ENCODE assay signal across 8 cellular contexts in the genomic region with DNA sequence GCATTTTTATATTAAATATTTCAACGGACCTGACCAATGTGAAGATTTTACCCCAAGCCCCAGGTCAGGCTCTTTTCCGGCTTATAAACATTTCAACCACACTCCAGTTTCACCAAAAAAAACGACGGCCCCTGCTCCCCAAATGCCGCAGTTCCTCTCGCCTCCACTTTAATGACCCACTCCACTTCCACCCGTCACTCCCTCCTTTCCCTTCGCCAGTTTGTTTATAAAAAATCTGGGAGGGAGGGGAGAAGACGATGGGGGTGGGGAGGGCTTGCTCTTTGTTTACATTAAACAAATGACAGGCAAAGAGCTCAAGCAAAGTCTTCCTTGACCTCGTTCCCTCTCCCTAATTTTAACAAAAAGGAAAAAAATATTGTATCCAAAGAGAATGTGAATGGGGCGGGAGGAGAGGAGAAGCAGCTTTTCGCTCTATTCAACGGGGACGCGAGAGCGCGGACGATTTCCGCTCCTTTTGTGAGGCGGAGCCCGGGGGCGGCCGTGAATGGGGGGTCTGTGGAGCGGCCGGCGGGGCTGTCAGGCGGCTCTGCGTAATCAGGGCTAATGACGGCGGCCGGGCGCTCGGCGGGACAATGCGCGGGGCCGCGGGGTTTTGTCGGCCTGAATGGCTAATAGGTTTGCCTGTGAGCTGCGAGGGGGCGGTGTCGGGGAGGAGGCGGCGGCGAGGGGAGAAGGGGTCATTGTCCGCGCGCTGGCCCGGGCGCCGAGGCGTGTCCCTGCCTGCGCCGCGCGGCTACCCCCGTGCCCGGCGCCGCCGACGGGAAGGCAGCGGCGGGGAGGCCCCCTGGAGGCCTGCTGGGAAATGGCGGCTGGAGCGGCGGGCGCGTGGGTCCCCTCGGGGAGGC.
DNase-seq lines count a peak whose midpoint lies in the region; ATAC-seq and TF ChIP-seq lines count a peak whose summit lies in the region.

No MANE protein-coding gene starts in this region.

- DNase-seq in D341Med (ENCODE audit: low spot score), result peak; percentile 70
- no peak for DNase-seq in HFF-Myc (ENCODE audit: extremely low read depth, low read depth)
- peak; percentile 92 for DNase-seq in NCI-H748 (lab: John Stamatoyannopoulos, UW; ENCODE audit: unreplicated experiment)
- DNase-seq in ecto neural progenitor cell (ENCODE audit: low spot score), result peak; percentile 94
- no peak for DNase-seq in head of caudate nucleus
- no peak for DNase-seq in globus pallidus (ENCODE audit: low spot score)

- TF ChIP-seq CTCF in HFF-Myc (IDR thresholded peaks at IDR 0.05; ENCODE audit: low read depth, low read length, missing control alignments) (peak; percentile 26), nephron (IDR thresholded peaks at IDR 0.05; ENCODE audit: unreplicated experiment in 3 of 3) (peak; percentile 59 to 75 (median 62))

- H3K4me1 Mint-ChIP-seq in nephron, result peaks cover 10% of the 10 kb centered on the region

- peak overlapping the region; percentile 79 to 84 (median 82) for H3K4me3 Mint-ChIP-seq in nephron

- ATAC-seq in HG03342 (IDR thresholded peaks at IDR 0.05; ENCODE audit: unreplicated experiment), result no peak

- H3K27ac Mint-ChIP-seq in nephron, result no peak overlapping the region

- no peaks in the 10 kb centered on the region for H3K36me3 Mint-ChIP-seq in nephron (ENCODE audit: low read depth)

- H3K4me3 ChIP-seq in HFF-Myc (replicated peaks; ENCODE audit: low read depth, low read length), result peak overlapping the region; percentile 25

- H3K27me3 Mint-ChIP-seq in nephron (ENCODE audit: low read depth), result peaks cover 97% of the 10 kb centered on the region

- H3K9me3 Mint-ChIP-seq in nephron, result no peaks in the 10 kb centered on the region

- intact Hi-C loops in head of caudate nucleus (cut with DNase I), result no loop called here

Comparison
In these comparisons a context has a peak if more than half of its experiments do, and no peak if none do; other contexts are left out.
1. DNase-seq: peak in D341Med (single experiment), NCI-H748 (single experiment) and ecto neural progenitor cell (single experiment); none in HFF-Myc (single experiment), head of caudate nucleus (0 of 42) and globus pallidus (single experiment).